24 cellular contexts compared by ENCODE assay signal in genomic region chr10:45076847-45077246, GRCh38.
DNase-seq lines count a peak whose midpoint lies in the region; ATAC-seq, FAIRE-seq and TF ChIP-seq lines count a peak whose summit lies in the region.
"Had no signal": no experiment of that assay in that cellular context is flagged by ENCODE, and none has a peak within 500 bp of the region (broad histone marks: within the 10 kb centered on the region; RNA-seq: fewer than 3 reads in every experiment).

No MANE protein-coding gene starts in this region.

- peaks cover 21% of the 10 kb centered on the region for H3K4me1 ChIP-seq in neural progenitor cell
- no peaks in the 10 kb centered on the region for H3K4me1 ChIP-seq in stomach
- H3K4me1 ChIP-seq: SJCRH30 had no signal

- H3K9me3 ChIP-seq in neural progenitor cell (ENCODE audit: low read depth) (no peaks in the 10 kb centered on the region), stomach (no peaks in the 10 kb centered on the region)
- H3K9me3 ChIP-seq: SJCRH30 had no signal

- H2AFZ ChIP-seq in neural progenitor cell (replicated peaks): peak overlapping the region; percentile 73

- ATAC-seq in naive thymus-derived CD8-positive, alpha-beta T cell: no peak
- ATAC-seq: HepG2, PC-3 had no signal

- no peaks in the 10 kb centered on the region for H3K4me1 Mint-ChIP-seq in activated naive CD4-positive, alpha-beta T cell treated with anti-CD3 and anti-CD28 coated beads, Interleukin-2, amount 50 U/mL, for 24 hours
- peaks cover 0 to 7% (median 6%) of the 10 kb centered on the region in 4 donors for H3K4me1 Mint-ChIP-seq in naive thymus-derived CD8-positive, alpha-beta T cell
- peaks cover 29% of the 10 kb centered on the region for H3K4me1 Mint-ChIP-seq in neural progenitor cell
- H3K4me1 Mint-ChIP-seq: CD4-positive, CD25-positive, alpha-beta regulatory T cell had no signal

- H3K9me3 Mint-ChIP-seq in activated naive CD4-positive, alpha-beta T cell treated with anti-CD3 and anti-CD28 coated beads, Interleukin-2, amount 50 U/mL, for 24 hours: no peaks in the 10 kb centered on the region
- H3K9me3 Mint-ChIP-seq in naive thymus-derived CD8-positive, alpha-beta T cell: peaks cover 0 to 6% (median 0%) of the 10 kb centered on the region in 9 donors
- peaks cover 5% of the 10 kb centered on the region for H3K9me3 Mint-ChIP-seq in neural progenitor cell

- TF ChIP-seq CTCF in neural progenitor cell (IDR thresholded peaks at IDR 0.05) (no peak), stomach (IDR thresholded peaks at IDR 0.05) (no peak)

- H3K36me3 ChIP-seq in neural progenitor cell (no peaks in the 10 kb centered on the region), stomach (no peaks in the 10 kb centered on the region)
- H3K36me3 ChIP-seq: SJCRH30 had no signal

- no peak overlapping the region for H3K4me2 ChIP-seq in neural progenitor cell

- FAIRE-seq in endometrium (lab: Jason Lieb, UNC): peak; percentile 53
- FAIRE-seq: GM18507, HepG2 had no signal

- no peak overlapping the region for H3K4me3 Mint-ChIP-seq in activated naive CD4-positive, alpha-beta T cell treated with anti-CD3 and anti-CD28 coated beads, Interleukin-2, amount 50 U/mL, for 24 hours
- H3K4me3 Mint-ChIP-seq in naive thymus-derived CD8-positive, alpha-beta T cell: peak overlapping the region in 7 of 10 donors; percentile 26 to 76 (median 40)
- H3K4me3 Mint-ChIP-seq in neural progenitor cell: no peak overlapping the region
- H3K4me3 Mint-ChIP-seq: CD4-positive, CD25-positive, alpha-beta regulatory T cell had no signal

- H3K79me2 ChIP-seq in neural progenitor cell (ENCODE audit: low read depth): no peaks in the 10 kb centered on the region

- H3K27me3 ChIP-seq in neural progenitor cell (no peaks in the 10 kb centered on the region), stomach (peaks cover 0 to 6% (median 4%) of the 10 kb centered on the region in 3 donors)
- H3K27me3 ChIP-seq: SJCRH30 had no signal

- no peak for DNase-seq in activated naive CD4-positive, alpha-beta T cell treated with anti-CD3 and anti-CD28 coated beads, Interleukin-2, amount 50 U/mL, for 16 hours
- peak in 2 of 10 donors; percentile 21 to 26 for DNase-seq in naive thymus-derived CD8-positive, alpha-beta T cell
- no peak for DNase-seq in neural progenitor cell (ENCODE audit: low spot score)
- DNase-seq in NCI-H2171 treated with DMSO at 0.1 percent for 48 hours (lab: John Stamatoyannopoulos, UW): no peak
- DNase-seq in hippocampal formation (lab: John Stamatoyannopoulos, UW): no peak
- no peak for DNase-seq in stomach
- DNase-seq: CD4-positive, CD25-positive, alpha-beta regulatory T cell; DMS53; H7; Karpas-422; NCI-H1092 treated with DMSO at 0.1 percent for 48 hours; NCI-H1436; NCI-H1930; NCI-H2107; NCI-H446; NCI-H524 treated with DMSO at 0.1 percent for 48 hours; NCI-H774; NK-92 treated with Interleukin-12 subunit alpha and Interleukin-12 subunit beta, amount 100 ng/mL, for 24 hours; PC-3; SJCRH30 had no signal

- no peak overlapping the region for H3K9ac ChIP-seq in neural progenitor cell

- no peak for TF ChIP-seq EP300 in stomach (IDR thresholded peaks at IDR 0.05)

- H3F3A ChIP-seq in neural progenitor cell (ENCODE audit: low read depth): no peaks in the 10 kb centered on the region

- H3K4me3 ChIP-seq in neural progenitor cell (no peak overlapping the region), stomach (no peak overlapping the region)
- H3K4me3 ChIP-seq: SJCRH30 had no signal

- H4K20me1 ChIP-seq in neural progenitor cell (ENCODE audit: low read depth): no peaks in the 10 kb centered on the region

- TF ChIP-seq POLR2A in stomach (IDR thresholded peaks at IDR 0.05): no peak

- H3K36me3 Mint-ChIP-seq in activated naive CD4-positive, alpha-beta T cell treated with anti-CD3 and anti-CD28 coated beads, Interleukin-2, amount 50 U/mL, for 24 hours: peaks cover 1% of the 10 kb centered on the region
- no peaks in the 10 kb centered on the region for H3K36me3 Mint-ChIP-seq in naive thymus-derived CD8-positive, alpha-beta T cell
- peaks cover 7% of the 10 kb centered on the region for H3K36me3 Mint-ChIP-seq in neural progenitor cell
- H3K36me3 Mint-ChIP-seq: CD4-positive, CD25-positive, alpha-beta regulatory T cell had no signal

- peaks cover 20% of the 10 kb centered on the region for H3K27me3 Mint-ChIP-seq in activated naive CD4-positive, alpha-beta T cell treated with anti-CD3 and anti-CD28 coated beads, Interleukin-2, amount 50 U/mL, for 24 hours
- H3K27me3 Mint-ChIP-seq in naive thymus-derived CD8-positive, alpha-beta T cell: peaks cover 0 to 12% (median 5%) of the 10 kb centered on the region in 5 donors
- peaks cover 5% of the 10 kb centered on the region for H3K27me3 Mint-ChIP-seq in neural progenitor cell (ENCODE audit: insufficient read depth, low read depth)

- peak overlapping the region; percentile 65 for H3K27ac Mint-ChIP-seq in activated naive CD4-positive, alpha-beta T cell treated with anti-CD3 and anti-CD28 coated beads, Interleukin-2, amount 50 U/mL, for 24 hours
- peak overlapping the region in 6 of 10 donors; percentile 7 to 86 (median 60) for H3K27ac Mint-ChIP-seq in naive thymus-derived CD8-positive, alpha-beta T cell
- peak overlapping the region; percentile 79 for H3K27ac Mint-ChIP-seq in neural progenitor cell
- H3K27ac Mint-ChIP-seq: CD4-positive, CD25-positive, alpha-beta regulatory T cell had no signal

- intact Hi-C loops in stomach (cut with DNase I; ENCODE audit: low total_unique reads): no loop called here

- POLR2A ChIA-PET in naive thymus-derived CD8-positive, alpha-beta T cell (lab: Charles Lee): interaction anchor here (0.7 kb wide), 2 partner anchors 116 to 1017 kb away, joined by 6 to 8 read pairs; no protein-coding TSS in a partner anchor

- WGBS in stomach, 5 donors: 9 to 16% (median 13%) methylated on average over 5 of the region's 5 CpGs

- H3K27ac ChIP-seq in neural progenitor cell: no peak overlapping the region
- H3K27ac ChIP-seq in stomach: no peak overlapping the region
- H3K27ac ChIP-seq: SJCRH30 had no signal

Comparison
In these comparisons a context has a peak if more than half of its experiments do, and no peak if none do; other contexts are left out.
1. H3K4me3 Mint-ChIP-seq: peak in naive thymus-derived CD8-positive, alpha-beta T cell (7 of 10); none in activated naive CD4-positive, alpha-beta T cell treated with anti-CD3 and anti-CD28 coated beads, Interleukin-2, amount 50 U/mL, for 24 hours (single experiment) and neural progenitor cell (single experiment).
2. Peak in every context shown above with its lines, with median percentiles within 50 percentile points of each other: H3K27ac Mint-ChIP-seq.